In the genomic region with DNA sequence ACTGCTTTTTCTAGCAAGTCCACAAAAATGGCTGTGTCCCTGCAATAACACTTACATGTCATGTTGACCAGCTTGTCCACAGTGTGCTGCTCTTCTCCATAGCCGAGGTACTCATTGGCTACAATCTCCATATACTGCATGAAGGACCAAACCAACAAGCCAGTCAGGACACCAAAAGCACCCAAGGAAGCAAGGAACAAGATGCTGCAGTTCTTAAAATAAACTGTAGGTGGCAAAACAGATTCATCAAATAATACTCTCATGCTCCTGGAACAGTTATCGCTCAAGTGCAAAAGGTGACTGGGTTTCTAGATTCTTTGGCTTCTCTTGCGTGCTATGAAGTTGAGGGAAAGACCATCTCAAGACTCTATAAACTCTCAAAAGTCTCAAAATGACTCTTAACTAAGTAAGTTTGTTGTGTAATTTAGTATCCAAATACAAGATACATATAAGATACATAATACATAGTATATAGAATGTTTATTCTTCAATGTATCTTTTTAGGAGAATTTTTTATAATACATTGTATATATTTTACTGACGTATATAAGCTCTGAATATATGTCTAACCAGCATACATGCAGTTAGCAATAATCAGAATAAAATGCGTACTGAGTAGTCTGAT, we compare ENCODE assay signal across 7 cellular contexts.
DNase-seq lines count a peak whose midpoint lies in the region; ATAC-seq and TF ChIP-seq lines count a peak whose summit lies in the region.

No MANE protein-coding gene starts in this region.

- no peak overlapping the region for H3K27ac Mint-ChIP-seq in stimulated activated effector memory CD8-positive, alpha-beta T cell treated with anti-CD3 and anti-CD28 coated beads, Interleukin-12 subunit alpha, Interleukin-12 subunit beta, amount 100 ng/mL, for 72 hours

- no peak overlapping the region for H3K4me3 Mint-ChIP-seq in stimulated activated effector memory CD8-positive, alpha-beta T cell treated with anti-CD3 and anti-CD28 coated beads, Interleukin-12 subunit alpha, Interleukin-12 subunit beta, amount 100 ng/mL, for 72 hours

- H3K4me1 Mint-ChIP-seq in stimulated activated effector memory CD8-positive, alpha-beta T cell treated with anti-CD3 and anti-CD28 coated beads, Interleukin-12 subunit alpha, Interleukin-12 subunit beta, amount 100 ng/mL, for 72 hours = no peaks in the 10 kb centered on the region

- no peak overlapping the region for H3K4me3 ChIP-seq in astrocyte of the spinal cord (ENCODE audit: low read depth, low read length)

- DNase-seq in EH (ENCODE audit: low read depth) (peak; percentile 84), NCI-H524 treated with DMSO at 0.1 percent for 48 hours (lab: John Stamatoyannopoulos, UW) (peak; percentile 9), astrocyte of the spinal cord (ENCODE audit: low read depth, low spot score) (peak; percentile 79), iPS DF 19.7 (ENCODE audit: low read depth, low spot score) (peak; percentile 35)
- no peak for DNase-seq in stimulated activated effector memory CD8-positive, alpha-beta T cell treated with anti-CD3 and anti-CD28 coated beads, Interleukin-12 subunit alpha, Interleukin-12 subunit beta, amount 100 ng/mL, for 72 hours (ENCODE audit: low spot score in 2 of 2)

- H3K36me3 Mint-ChIP-seq in stimulated activated effector memory CD8-positive, alpha-beta T cell treated with anti-CD3 and anti-CD28 coated beads, Interleukin-12 subunit alpha, Interleukin-12 subunit beta, amount 100 ng/mL, for 72 hours = no peaks in the 10 kb centered on the region

- ATAC-seq in GM19328 (IDR thresholded peaks at IDR 0.05; ENCODE audit: unreplicated experiment) (peak; percentile 72), HG03175 (IDR thresholded peaks at IDR 0.05; ENCODE audit: unreplicated experiment) (peak; percentile 95)
- ATAC-seq in stimulated activated effector memory CD8-positive, alpha-beta T cell treated with anti-CD3 and anti-CD28 coated beads, Interleukin-12 subunit alpha, Interleukin-12 subunit beta, amount 100 ng/mL, for 72 hours = peak; percentile 78

- H3K9me3 Mint-ChIP-seq in stimulated activated effector memory CD8-positive, alpha-beta T cell treated with anti-CD3 and anti-CD28 coated beads, Interleukin-12 subunit alpha, Interleukin-12 subunit beta, amount 100 ng/mL, for 72 hours = no peaks in the 10 kb centered on the region

- peak; percentile 71 for TF ChIP-seq CTCF in astrocyte of the spinal cord (IDR thresholded peaks at IDR 0.05; ENCODE audit: low read depth, low read length)

- in situ Hi-C loops in astrocyte of the spinal cord (cut with HindIII; ENCODE audit: low sequenced_read_pairs) = no loop called here

Comparison
In these comparisons a context has a peak if more than half of its experiments do, and no peak if none do; other contexts are left out.
1. DNase-seq: peak in EH (single experiment), NCI-H524 treated with DMSO at 0.1 percent for 48 hours (single experiment), astrocyte of the spinal cord (single experiment) and iPS DF 19.7 (single experiment); none in stimulated activated effector memory CD8-positive, alpha-beta T cell treated with anti-CD3 and anti-CD28 coated beads, Interleukin-12 subunit alpha, Interleukin-12 subunit beta, amount 100 ng/mL, for 72 hours (0 of 2).
2. Peak in every context shown above with its lines, with median percentiles within 50 percentile points of each other: ATAC-seq.